In the genomic region with DNA sequence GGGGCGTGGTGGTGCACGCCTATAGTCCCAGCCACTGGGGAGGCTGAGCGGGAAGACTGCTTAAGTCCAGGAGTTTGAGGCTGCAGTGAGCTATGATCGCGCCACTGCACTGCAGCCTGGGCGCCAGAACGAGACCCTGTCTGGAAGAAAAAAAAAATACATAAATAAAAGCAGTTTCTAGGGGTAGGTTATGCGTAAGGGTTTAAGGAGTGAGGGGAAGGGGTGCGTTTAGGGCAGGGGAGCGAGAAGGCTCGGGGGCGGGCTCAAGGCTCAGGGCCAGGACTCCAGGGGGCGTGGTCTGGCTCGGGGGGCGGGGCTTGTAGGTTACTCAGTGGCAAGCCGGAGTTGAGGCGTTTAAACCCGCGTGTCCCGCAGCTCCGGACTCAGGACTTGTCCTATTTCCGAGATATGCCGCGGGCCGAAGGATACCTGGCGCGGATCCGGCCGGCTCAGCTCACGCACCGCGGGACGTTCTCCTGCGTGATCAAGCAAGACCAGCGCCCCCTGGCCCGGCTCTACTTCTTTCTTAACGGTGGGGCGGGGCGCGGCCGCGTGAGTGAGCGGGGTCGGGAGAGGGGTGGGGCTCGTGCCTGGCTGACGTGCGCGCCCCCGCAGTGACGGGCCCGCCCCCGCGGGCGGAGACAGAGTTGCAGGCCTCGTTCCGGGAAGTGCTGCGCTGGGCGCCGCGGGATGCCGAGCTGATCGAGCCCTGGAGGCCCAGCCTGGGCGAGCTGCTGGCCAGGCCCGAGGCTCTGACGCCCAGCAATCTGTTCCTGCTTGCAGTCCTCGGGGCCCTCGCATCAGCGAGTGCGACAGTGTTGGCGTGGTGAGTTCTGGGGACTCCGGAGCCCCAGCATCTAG, we compare ENCODE assay signal across 7 cellular contexts. TPM values are rescaled to one million over a fixed set of nuclear protein-coding genes. Genes with fewer than 3 reads are reported as not detected.
DNase-seq lines count a peak whose midpoint lies in the region; ATAC-seq and TF ChIP-seq lines count a peak whose summit lies in the region.

No MANE protein-coding gene starts in this region.

- peaks cover 33% of the 10 kb centered on the region for H3K4me1 Mint-ChIP-seq in activated CD4-positive, alpha-beta T cell treated with anti-CD3 and anti-CD28 coated beads for 36 hours

- ATAC-seq in GM18505 (IDR thresholded peaks at IDR 0.05; ENCODE audit: unreplicated experiment) = peak; percentile 90
- peak; percentile 90 for ATAC-seq in HG02973 (IDR thresholded peaks at IDR 0.05; ENCODE audit: unreplicated experiment)
- ATAC-seq in activated CD4-positive, alpha-beta T cell treated with anti-CD3 and anti-CD28 coated beads for 36 hours = peak; percentile 88
- peak; percentile 97 for ATAC-seq in left colon

- peaks cover 33% of the 10 kb centered on the region for H3K36me3 Mint-ChIP-seq in activated CD4-positive, alpha-beta T cell treated with anti-CD3 and anti-CD28 coated beads for 36 hours (ENCODE audit: low read depth)

- peak overlapping the region; percentile 95 for H3K27ac Mint-ChIP-seq in activated CD4-positive, alpha-beta T cell treated with anti-CD3 and anti-CD28 coated beads for 36 hours

- peak overlapping the region; percentile 59 for H3K4me3 ChIP-seq in choroid plexus epithelial cell (ENCODE audit: low read depth, low read length)

- H3K4me3 Mint-ChIP-seq in activated CD4-positive, alpha-beta T cell treated with anti-CD3 and anti-CD28 coated beads for 36 hours = peak overlapping the region; percentile 94

- peaks cover 5% of the 10 kb centered on the region for H3K27me3 Mint-ChIP-seq in activated CD4-positive, alpha-beta T cell treated with anti-CD3 and anti-CD28 coated beads for 36 hours

- CTCF ChIA-PET in activated CD4-positive, alpha-beta T cell treated with anti-CD3 and anti-CD28 coated beads for 36 hours (lab: Charles Lee) = interaction anchor here (0.6 to 4.1 kb wide), 5 partner anchors 14 to 263 kb away, joined by 3 to 14 read pairs (median 3); no protein-coding TSS in a partner anchor

- DNase-seq in NCI-H446 (lab: John Stamatoyannopoulos, UW) = peak; percentile 86 to 95
- peak; percentile 98 for DNase-seq in activated CD4-positive, alpha-beta T cell treated with anti-CD3 and anti-CD28 coated beads for 36 hours
- peak; percentile 98 for DNase-seq in choroid plexus epithelial cell (ENCODE audit: low read depth)
- DNase-seq in left colon = peak; percentile 96 to 99
- peak; percentile 93 to 98 (median 96) for DNase-seq in stimulated activated CD4-positive, alpha-beta T cell treated with anti-CD3 and anti-CD28 coated beads, Interleukin-1b, Interleukin-23, amount 100 ng/mL, for 24 hours (ENCODE audit: low read depth in 4 of 4, low spot score in 1 of 4)

- TF ChIP-seq POLR2A in GM18505 (IDR thresholded peaks at IDR 0.05; ENCODE audit: borderline replicate concordance, extremely low read depth, insufficient read depth, insufficient read length) = peak; percentile 97

- POLR2A ChIA-PET in activated CD4-positive, alpha-beta T cell treated with anti-CD3 and anti-CD28 coated beads for 36 hours (lab: Charles Lee) = interaction anchor here (0.6 kb wide), 1 partner anchor 336 kb away, joined by 3 read pairs; no protein-coding TSS in a partner anchor

- peak; percentile 62 for TF ChIP-seq CTCF in choroid plexus epithelial cell (conservative IDR thresholded peaks at IDR 0.05; ENCODE audit: low read depth, low read length)

- intact Hi-C loops in activated CD4-positive, alpha-beta T cell treated with anti-CD3 and anti-CD28 coated beads for 36 hours (cut with DNase I, micrococcal nuclease) = loop anchor here (1.0 to 10.0 kb wide), 13 partner anchors 13 to 1238 kb away; a partner anchor contains a TSS
- intact Hi-C loops in left colon (cut with DNase I, micrococcal nuclease) = no loop called here

- H3K9me3 Mint-ChIP-seq in activated CD4-positive, alpha-beta T cell treated with anti-CD3 and anti-CD28 coated beads for 36 hours (ENCODE audit: low read depth) = no peaks in the 10 kb centered on the region

RNA-seq across cellular contexts. Expression of a gene that starts 10.8 kb away (rescaled TPM):
- total RNA-seq in activated CD4-positive, alpha-beta T cell treated with anti-CD3 and anti-CD28 coated beads for 36 hours = 1 to 10 TPM; 8.3 to 9.1 TPM
- total RNA-seq in left colon = 1 to 10 TPM; 4.1 to 5.2 TPM

RNA-seq across cellular contexts. Expression of a gene that starts 19.9 kb away (rescaled TPM):
- total RNA-seq in activated CD4-positive, alpha-beta T cell treated with anti-CD3 and anti-CD28 coated beads for 36 hours = not detected
- total RNA-seq in left colon = under 1 TPM; 0.21 to 0.28 TPM

RNA-seq across cellular contexts. Expression of a gene that starts 47.8 kb away (rescaled TPM):
- total RNA-seq in activated CD4-positive, alpha-beta T cell treated with anti-CD3 and anti-CD28 coated beads for 36 hours = not detected
- 1 to 10 TPM in 1 of 2 donors, under 1 TPM in 1; 0.67 to 1.3 TPM for total RNA-seq in left colon

RNA-seq across cellular contexts. Expression of a gene that starts 57.1 kb away (rescaled TPM):
- total RNA-seq in activated CD4-positive, alpha-beta T cell treated with anti-CD3 and anti-CD28 coated beads for 36 hours = not detected
- total RNA-seq in left colon = under 1 TPM in 1 of 2 donors, not detected in 1; 0.21 TPM

RNA-seq across cellular contexts. Expression of a gene that starts 57.3 kb away (rescaled TPM):
- not detected for total RNA-seq in activated CD4-positive, alpha-beta T cell treated with anti-CD3 and anti-CD28 coated beads for 36 hours
- total RNA-seq in left colon = 1 to 10 TPM in 1 of 2 donors, under 1 TPM in 1; 0.55 to 2.3 TPM

Comparison
In these comparisons a context has a peak if more than half of its experiments do, and no peak if none do; other contexts are left out.
1. Peak in every context shown above with its lines: DNase-seq, ATAC-seq and H3K4me3 ChIP-seq.
2. intact Hi-C loops: an anchor here in activated CD4-positive, alpha-beta T cell treated with anti-CD3 and anti-CD28 coated beads for 36 hours (1.0 to 10.0 kb wide); none called in left colon.